3 cellular contexts compared by ENCODE assay signal in the genomic region with DNA sequence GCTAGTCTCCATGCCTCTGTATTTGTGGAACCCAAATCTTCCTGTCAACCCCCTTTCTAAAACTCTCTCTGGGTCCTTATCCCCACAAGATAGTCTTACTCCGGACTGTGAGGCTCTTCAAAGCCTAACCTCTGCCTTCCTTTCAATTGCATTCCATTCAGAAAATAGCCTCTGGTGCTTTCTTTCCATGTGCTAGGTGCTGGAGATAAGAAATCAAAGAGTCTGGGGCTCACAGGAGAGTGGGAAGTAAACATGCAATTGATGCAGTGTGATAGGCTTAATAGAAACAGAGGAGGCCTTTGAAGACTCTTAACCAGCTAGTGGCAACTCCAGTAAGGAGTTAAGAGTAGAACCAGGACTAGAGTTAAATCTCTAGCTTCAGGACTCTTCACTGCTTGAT.
TF ChIP-seq lines count a peak whose summit lies in the region.

No MANE protein-coding gene starts in this region.

TF ChIP-seq in A549, 52 proteins besides CTCF, POLR2A, EP300 and RAD21 (continued from another document):
- TF ChIP-seq ATOH8 (CRISPR knock-in tag; IDR thresholded peaks at IDR 0.05; ENCODE audit: low read depth), result no peak
- TF ChIP-seq SMC3 (IDR thresholded peaks at IDR 0.05), result no peak
- no peak for TF ChIP-seq SREBF2 (IDR thresholded peaks at IDR 0.05)
- no peak for TF ChIP-seq HOXB13 (CRISPR knock-in tag; IDR thresholded peaks at IDR 0.05; ENCODE audit: low read depth)
- no peak for TF ChIP-seq EHMT2 (IDR thresholded peaks at IDR 0.05; ENCODE audit: low read depth)
- TF ChIP-seq NR3C1 (IDR thresholded peaks at IDR 0.05), result no peak
- TF ChIP-seq CEBPB (IDR thresholded peaks at IDR 0.05), result no peak
- TF ChIP-seq CHD2 (IDR thresholded peaks at IDR 0.05; ENCODE audit: low read length, partially characterized antibody), result no peak
- TF ChIP-seq HMGXB4 (CRISPR knock-in tag; IDR thresholded peaks at IDR 0.05; ENCODE audit: borderline replicate concordance), result no peak
- TF ChIP-seq E2F6 (IDR thresholded peaks at IDR 0.05; ENCODE audit: borderline replicate concordance, low read depth), result no peak
- TF ChIP-seq, protein P1, sequence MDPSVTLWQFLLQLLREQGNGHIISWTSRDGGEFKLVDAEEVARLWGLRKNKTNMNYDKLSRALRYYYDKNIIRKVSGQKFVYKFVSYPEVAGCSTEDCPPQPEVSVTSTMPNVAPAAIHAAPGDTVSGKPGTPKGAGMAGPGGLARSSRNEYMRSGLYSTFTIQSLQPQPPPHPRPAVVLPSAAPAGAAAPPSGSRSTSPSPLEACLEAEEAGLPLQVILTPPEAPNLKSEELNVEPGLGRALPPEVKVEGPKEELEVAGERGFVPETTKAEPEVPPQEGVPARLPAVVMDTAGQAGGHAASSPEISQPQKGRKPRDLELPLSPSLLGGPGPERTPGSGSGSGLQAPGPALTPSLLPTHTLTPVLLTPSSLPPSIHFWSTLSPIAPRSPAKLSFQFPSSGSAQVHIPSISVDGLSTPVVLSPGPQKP (IDR thresholded peaks at IDR 0.05; ENCODE audit: low read depth, low read length), result no peak
TF ChIP-seq in A549: peak in this region for 0.

TF ChIP-seq in IMR-90, 13 proteins besides CTCF, POLR2A, EP300 and RAD21 (continued from another document):
- TF ChIP-seq, protein P1 (IDR thresholded peaks at IDR 0.05; ENCODE audit: borderline replicate concordance, low read depth, low read length), result no peak
- TF ChIP-seq FOS (IDR thresholded peaks at IDR 0.05; ENCODE audit: low read depth, low read length) (no peak), CEBPB (IDR thresholded peaks at IDR 0.05; ENCODE audit: low read depth, low read length) (no peak), MXI1 (IDR thresholded peaks at IDR 0.05; ENCODE audit: borderline replicate concordance, low read depth, low read length) (no peak), MAFK (IDR thresholded peaks at IDR 0.05; ENCODE audit: low read depth, low read length) (no peak), USF2 (IDR thresholded peaks at IDR 0.05; ENCODE audit: low read depth, low read length) (no peak), BHLHE40 (IDR thresholded peaks at IDR 0.05; ENCODE audit: low read depth, low read length) (no peak), NFE2L2 (IDR thresholded peaks at IDR 0.05; ENCODE audit: low read depth, low read length) (no peak)

TF ChIP-seq in SK-N-SH treated with all-trans-retinoic acid at 6 μM for 48 hours, 23 proteins besides CTCF, POLR2A, EP300 and RAD21 (continued from another document):
- TF ChIP-seq, protein P2, sequence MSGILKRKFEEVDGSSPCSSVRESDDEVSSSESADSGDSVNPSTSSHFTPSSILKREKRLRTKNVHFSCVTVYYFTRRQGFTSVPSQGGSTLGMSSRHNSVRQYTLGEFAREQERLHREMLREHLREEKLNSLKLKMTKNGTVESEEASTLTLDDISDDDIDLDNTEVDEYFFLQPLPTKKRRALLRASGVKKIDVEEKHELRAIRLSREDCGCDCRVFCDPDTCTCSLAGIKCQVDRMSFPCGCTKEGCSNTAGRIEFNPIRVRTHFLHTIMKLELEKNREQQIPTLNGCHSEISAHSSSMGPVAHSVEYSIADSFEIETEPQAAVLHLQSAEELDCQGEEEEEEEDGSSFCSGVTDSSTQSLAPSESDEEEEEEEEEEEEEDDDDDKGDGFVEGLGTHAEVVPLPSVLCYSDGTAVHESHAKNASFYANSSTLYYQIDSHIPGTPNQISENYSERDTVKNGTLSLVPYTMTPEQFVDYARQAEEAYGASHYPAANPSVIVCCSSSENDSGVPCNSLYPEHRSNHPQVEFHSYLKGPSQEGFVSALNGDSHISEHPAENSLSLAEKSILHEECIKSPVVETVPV (CRISPR knock-in tag; IDR thresholded peaks at IDR 0.05), result no peak
- no peak for TF ChIP-seq ESRRG (CRISPR knock-in tag; IDR thresholded peaks at IDR 0.05)
- no peak for TF ChIP-seq ZNF565 (CRISPR knock-in tag; conservative IDR thresholded peaks at IDR 0.05; ENCODE audit: low read depth)
- no peak for TF ChIP-seq CSDC2 (CRISPR knock-in tag; IDR thresholded peaks at IDR 0.05)
- TF ChIP-seq SNAI2 (CRISPR knock-in tag; IDR thresholded peaks at IDR 0.05), result no peak
- no peak for TF ChIP-seq ISL1 (CRISPR knock-in tag; IDR thresholded peaks at IDR 0.05)
- TF ChIP-seq, protein P3, sequence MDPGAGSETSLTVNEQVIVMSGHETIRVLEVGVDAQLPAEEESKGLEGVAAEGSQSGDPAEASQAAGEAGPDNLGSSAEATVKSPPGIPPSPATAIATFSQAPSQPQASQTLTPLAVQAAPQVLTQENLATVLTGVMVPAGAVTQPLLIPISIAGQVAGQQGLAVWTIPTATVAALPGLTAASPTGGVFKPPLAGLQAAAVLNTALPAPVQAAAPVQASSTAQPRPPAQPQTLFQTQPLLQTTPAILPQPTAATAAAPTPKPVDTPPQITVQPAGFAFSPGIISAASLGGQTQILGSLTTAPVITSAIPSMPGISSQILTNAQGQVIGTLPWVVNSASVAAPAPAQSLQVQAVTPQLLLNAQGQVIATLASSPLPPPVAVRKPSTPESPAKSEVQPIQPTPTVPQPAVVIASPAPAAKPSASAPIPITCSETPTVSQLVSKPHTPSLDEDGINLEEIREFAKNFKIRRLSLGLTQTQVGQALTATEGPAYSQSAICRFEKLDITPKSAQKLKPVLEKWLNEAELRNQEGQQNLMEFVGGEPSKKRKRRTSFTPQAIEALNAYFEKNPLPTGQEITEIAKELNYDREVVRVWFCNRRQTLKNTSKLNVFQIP (CRISPR knock-in tag; IDR thresholded peaks at IDR 0.05; ENCODE audit: borderline replicate concordance, low read depth), result no peak
- TF ChIP-seq OSR1 (CRISPR knock-in tag; IDR thresholded peaks at IDR 0.05), result no peak
- TF ChIP-seq ZFP30 (CRISPR knock-in tag; IDR thresholded peaks at IDR 0.05), result no peak
- no peak for TF ChIP-seq GLIS3 (CRISPR knock-in tag; IDR thresholded peaks at IDR 0.05)
- TF ChIP-seq TOX (CRISPR knock-in tag; IDR thresholded peaks at IDR 0.05; ENCODE audit: borderline replicate concordance), result no peak
TF ChIP-seq in SK-N-SH treated with all-trans-retinoic acid at 6 μM for 48 hours: peak in this region for 0.
